ENCODE assay signal across 13 cellular contexts in the genomic region with DNA sequence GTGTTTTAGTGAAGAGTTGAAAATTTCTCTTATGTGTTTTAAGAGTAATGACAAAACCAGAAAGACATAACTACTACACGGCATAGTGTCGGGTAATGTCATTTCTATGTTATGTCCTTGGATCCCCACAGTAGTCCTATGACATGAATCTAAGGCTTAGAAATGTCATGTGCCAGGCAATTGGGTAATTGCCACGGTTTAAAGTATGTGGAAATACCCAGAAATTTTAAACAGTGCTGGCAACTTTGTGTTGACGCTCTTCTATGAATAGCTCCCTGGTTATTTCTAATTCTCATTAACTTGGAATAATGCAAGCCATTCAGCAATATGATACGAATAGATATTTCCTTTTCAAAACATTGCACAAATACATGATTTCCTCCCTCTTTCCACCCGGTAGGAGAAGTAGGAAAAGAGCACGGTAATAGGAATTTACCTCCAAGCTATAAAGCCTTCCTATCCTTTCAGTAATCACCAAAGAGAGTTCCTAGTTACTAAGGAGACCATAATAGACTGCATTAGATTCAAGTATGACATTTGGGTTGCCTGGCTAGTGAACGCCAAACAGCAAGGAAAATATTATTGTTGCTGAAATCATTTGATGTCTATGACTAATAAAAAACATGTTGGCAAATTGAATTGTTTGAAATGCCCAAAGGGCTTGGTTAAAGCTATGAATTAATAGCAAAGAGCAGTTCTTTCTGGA.
DNase-seq lines count a peak whose midpoint lies in the region; ATAC-seq lines count a peak whose summit lies in the region.
"Had no signal": no experiment of that assay in that cellular context is flagged by ENCODE, and none has a peak within 500 bp of the region (broad histone marks: within the 10 kb centered on the region; RNA-seq: fewer than 3 reads in every experiment).

No MANE protein-coding gene starts in this region.

- H2AFZ ChIP-seq in GM23248 = no peak overlapping the region

- no peaks in the 10 kb centered on the region for H3K9me3 ChIP-seq in GM23248 (ENCODE audit: low read depth)

- H3K9ac ChIP-seq in GM23248 = no peak overlapping the region; the same call in 1 of the 2 replicates

- H4K20me1 ChIP-seq in GM23248 (ENCODE audit: insufficient read depth) = no peaks in the 10 kb centered on the region

- H3F3A ChIP-seq in GM23248 (ENCODE audit: insufficient read depth) = no peaks in the 10 kb centered on the region

- ATAC-seq in GM18867 (IDR thresholded peaks at IDR 0.05; ENCODE audit: unreplicated experiment) = no peak
- ATAC-seq in GM18520 (IDR thresholded peaks at IDR 0.05; ENCODE audit: unreplicated experiment) = no peak
- ATAC-seq: CD8-positive, alpha-beta T cell had no signal

- peaks cover 11% of the 10 kb centered on the region for H3K4me1 ChIP-seq in GM23248 (ENCODE audit: insufficient read depth)

- peak overlapping the region; percentile 10; the same call in 1 of the 2 replicates for H3K27ac ChIP-seq in GM23248

- no peaks in the 10 kb centered on the region for H3K9me2 ChIP-seq in GM23248 (ENCODE audit: insufficient read depth)

- 19 to 20% methylated on average over 8 of the region's 8 CpGs for WGBS in GM23248 (ENCODE audit: low coverage in 1 of 2, low lambda C conversion rate in 2 of 2, missing lambda C conversion rate in 2 of 2), 2 experiments

- in situ Hi-C loops in GM23248 (cut with MboI) = no loop called here

- H3K27me3 ChIP-seq in GM23248 (replicated peaks; ENCODE audit: insufficient read depth) = no peaks in the 10 kb centered on the region

- DNase-seq in GM23248 (peak; percentile 65), brain pericyte (ENCODE audit: low read depth, low spot score) (peak; percentile 58), glomerular endothelial cell (ENCODE audit: extremely low read depth, low read depth, low spot score) (peak; percentile 83), smooth muscle cell of the brain vasculature (ENCODE audit: low read depth, low spot score) (peak; percentile 45), NCI-H2227 treated with DMSO at 0.1 percent for 48 hours (lab: John Stamatoyannopoulos, UW) (no peak), NCI-H2107 treated with DMSO at 0.1 percent for 48 hours (lab: John Stamatoyannopoulos, UW; ENCODE audit: unreplicated experiment) (no peak)
- DNase-seq: activated CD4-positive, alpha-beta T cell treated with anti-CD3 and anti-CD28 coated beads, Interleukin-2, amount 50 U/mL, for 48 hours; activated naive CD4-positive, alpha-beta T cell treated with Interleukin-2 at 50 U/mL for 16 hours; CD8-positive, alpha-beta T cell; naive B cell; NCI-H1694 treated with DMSO at 0.1 percent for 48 hours had no signal

- H3K4me3 ChIP-seq in GM23248 = no peak overlapping the region

- no peaks in the 10 kb centered on the region for H3K36me3 ChIP-seq in GM23248 (ENCODE audit: low read depth)

- H3K4me2 ChIP-seq in GM23248 (ENCODE audit: unreplicated experiment) = no peak overlapping the region

- no peaks in the 10 kb centered on the region for H3K79me2 ChIP-seq in GM23248 (ENCODE audit: insufficient read depth)

Comparison
In these comparisons a context has a peak if more than half of its experiments do, and no peak if none do; other contexts are left out.
1. DNase-seq: peak in GM23248 (single experiment), brain pericyte (single experiment), glomerular endothelial cell (single experiment) and smooth muscle cell of the brain vasculature (single experiment); none in NCI-H2227 treated with DMSO at 0.1 percent for 48 hours (single experiment) and NCI-H2107 treated with DMSO at 0.1 percent for 48 hours (single experiment).